21 cellular contexts compared by ENCODE assay signal in the genomic region with DNA sequence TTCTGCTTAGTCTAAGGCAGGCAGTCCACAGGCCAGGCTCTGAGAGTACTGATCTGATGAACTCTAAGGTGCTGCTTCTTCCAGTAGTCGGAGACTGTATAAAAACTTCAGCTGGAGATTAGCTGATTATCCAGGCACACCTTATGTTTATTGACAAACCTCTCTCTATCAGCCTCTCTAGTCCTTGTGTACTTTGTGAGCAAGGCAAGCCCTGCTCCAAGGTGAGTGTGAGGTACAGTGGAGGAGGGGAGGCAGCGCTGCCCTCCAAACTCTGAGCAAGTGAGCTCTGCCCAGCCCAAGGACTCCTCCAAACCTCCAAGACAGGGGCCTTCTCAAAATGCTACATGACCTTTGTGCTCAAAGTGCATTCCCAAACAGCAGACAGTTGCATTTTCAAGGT.
DNase-seq lines count a peak whose midpoint lies in the region; ATAC-seq, FAIRE-seq and TF ChIP-seq lines count a peak whose summit lies in the region.
"Had no signal": no experiment of that assay in that cellular context is flagged by ENCODE, and none has a peak within 500 bp of the region (broad histone marks: within the 10 kb centered on the region; RNA-seq: fewer than 3 reads in every experiment).

No MANE protein-coding gene starts in this region.

- no peaks in the 10 kb centered on the region for H3K36me3 ChIP-seq in PC-3 (ENCODE audit: low read depth, low read length)
- H3K36me3 ChIP-seq in mesendoderm (ENCODE audit: control insufficient read depth, insufficient read depth, low read length) = no peaks in the 10 kb centered on the region
- no peaks in the 10 kb centered on the region for H3K36me3 ChIP-seq in thyroid gland

- TF ChIP-seq CTCF in PC-3 (conservative IDR thresholded peaks at IDR 0.05; ENCODE audit: low read depth, low read length) (no peak), thyroid gland (IDR thresholded peaks at IDR 0.05) (no peak)

- H4K20me1 ChIP-seq in PC-3 (ENCODE audit: low read length) = no peaks in the 10 kb centered on the region

- H2BK5ac ChIP-seq in mesendoderm (ENCODE audit: low read length) = no peak overlapping the region

- CTCF ChIA-PET in PC-3 (lab: Charles Lee) = no interaction called here

- no peak for TF ChIP-seq POLR2A in thyroid gland (IDR thresholded peaks at IDR 0.05)

- H3K56ac ChIP-seq in mesendoderm (ENCODE audit: low read length) = peak overlapping the region; percentile 34

- H3K27ac ChIP-seq in PC-3 (ENCODE audit: low read length) (no peak overlapping the region), mesendoderm (ENCODE audit: low read depth, low read length) (no peak overlapping the region), thyroid gland (peak overlapping the region; percentile 29 to 51 (median 37))

- H3K27me3 ChIP-seq in PC-3 (ENCODE audit: low read length) (no peaks in the 10 kb centered on the region), mesendoderm (ENCODE audit: insufficient read depth, low read length, poor library complexity) (no peaks in the 10 kb centered on the region), thyroid gland (no peaks in the 10 kb centered on the region)

- H3K79me2 ChIP-seq in PC-3 (ENCODE audit: low read length) (no peaks in the 10 kb centered on the region), mesendoderm (ENCODE audit: control insufficient read depth, insufficient read depth, low read length) (no peaks in the 10 kb centered on the region)

- POLR2A ChIA-PET in PC-3 (lab: Charles Lee; ENCODE audit: unreplicated experiment) = no interaction called here

- intact Hi-C loops in PC-3 (cut with micrococcal nuclease) (no loop called here), thyroid gland (cut with DNase I) (no loop called here)

- H3K9me3 ChIP-seq in PC-3 (ENCODE audit: low read length) = no peaks in the 10 kb centered on the region
- no peaks in the 10 kb centered on the region for H3K9me3 ChIP-seq in thyroid gland

- DNase-seq in HTR-8/SVneo (ENCODE audit: insufficient read length, low spot score) (no peak), PC-3 (peak; percentile 49), mesendoderm (no peak), thyroid gland (peak; percentile 57 to 72), retina (no peak), C1 segment of cervical spinal cord (lab: John Stamatoyannopoulos, UW) (no peak), activated gamma-delta T cell (lab: John Stamatoyannopoulos, UW) (no peak)
- DNase-seq: CD8-positive, alpha-beta T cell; GDM1; GOT3; MM.1S; NCI-H1048; NCI-H1436; NCI-H1930; NCI-H69 had no signal

- H2BK120ac ChIP-seq in mesendoderm (ENCODE audit: low read depth, low read length) = no peak overlapping the region

- H4K8ac ChIP-seq in mesendoderm (ENCODE audit: low read depth, low read length) = no peak overlapping the region

- no peak overlapping the region for H2BK15ac ChIP-seq in mesendoderm (replicated peaks; ENCODE audit: low read depth)

- no peak overlapping the region for H4K5ac ChIP-seq in mesendoderm (ENCODE audit: low read length)

- H2AK5ac ChIP-seq in mesendoderm (ENCODE audit: low read length) = no peak overlapping the region

- no peaks in the 10 kb centered on the region for H3F3A ChIP-seq in PC-3 (ENCODE audit: low read length, unreplicated experiment)

- no peak overlapping the region for H3K4me2 ChIP-seq in PC-3 (ENCODE audit: low read length)
- no peak overlapping the region for H3K4me2 ChIP-seq in mesendoderm (ENCODE audit: low read length)

- H3K9me2 ChIP-seq in PC-3 (replicated peaks; ENCODE audit: low read length) = peaks cover 6% of the 10 kb centered on the region; the same call in 1 of the 2 replicates

- no TSS peak for BruUV-seq in PC-3 (replicated peaks; lab: Mats Ljungman, UMichigan)

- no peak overlapping the region for H3K4ac ChIP-seq in mesendoderm (ENCODE audit: low read depth, low read length)

- H3K79me1 ChIP-seq in mesendoderm (ENCODE audit: low read length) = no peaks in the 10 kb centered on the region

- FAIRE-seq in HTR-8/SVneo (lab: Jason Lieb, UNC) = peak; percentile 67
- FAIRE-seq: GM18507, GM19239, K562 had no signal

- H3K4me3 ChIP-seq in PC-3 (ENCODE audit: low read length) (no peak overlapping the region), mesendoderm (ENCODE audit: low read length) (no peak overlapping the region), thyroid gland (replicated peaks in 1 of 3) (no peak overlapping the region)
- H3K4me3 ChIP-seq: K562 had no signal

- ATAC-seq in PC-3 = peak; percentile 61
- ATAC-seq: CD8-positive, alpha-beta T cell; HCT116; K562; Panc1; SK-N-SH treated with all-trans-retinoic acid at 6 μM for 48 hours had no signal

- H3K18ac ChIP-seq in mesendoderm (ENCODE audit: low read length) = no peak overlapping the region

- H3K23ac ChIP-seq in mesendoderm (ENCODE audit: low read length) = no peak overlapping the region

- H2AFZ ChIP-seq in PC-3 (ENCODE audit: low read length) = 0 out of 2 replicates have a peak overlapping the region, but pooled peaks have one; percentile 0

- H3K9ac ChIP-seq in PC-3 (ENCODE audit: low read length) (no peak overlapping the region), mesendoderm (ENCODE audit: low read length) (no peak overlapping the region)

- no CpG with 5 or more reads among the region's 2 CpGs for WGBS in mesendoderm (ENCODE audit: extremely low coverage, insufficient coverage, low lambda C conversion rate)
- WGBS in thyroid gland, 2 donors = 33 to 34% methylated on average over 1 to 2 of the region's 2 CpGs

- 0 out of 2 replicates have a peak, but pooled peaks cover 9% of the 10 kb centered on the region for H3K4me1 ChIP-seq in PC-3 (ENCODE audit: insufficient read depth, low read length)
- no peaks in the 10 kb centered on the region for H3K4me1 ChIP-seq in mesendoderm (ENCODE audit: control insufficient read depth, low read depth, low read length)
- H3K4me1 ChIP-seq in thyroid gland = peaks cover 17 to 33% of the 10 kb centered on the region in 2 donors

Comparison
In these comparisons a context has a peak if more than half of its experiments do, and no peak if none do; other contexts are left out.
1. DNase-seq: peak in PC-3 (single experiment) and thyroid gland (2 of 2); none in HTR-8/SVneo (single experiment), mesendoderm (single experiment), retina (single experiment), C1 segment of cervical spinal cord (0 of 14) and activated gamma-delta T cell (single experiment).
2. H3K27ac ChIP-seq: peak in thyroid gland (3 of 3); none in PC-3 (single experiment) and mesendoderm (single experiment).